15 cellular contexts compared by ENCODE assay signal in the genomic region with DNA sequence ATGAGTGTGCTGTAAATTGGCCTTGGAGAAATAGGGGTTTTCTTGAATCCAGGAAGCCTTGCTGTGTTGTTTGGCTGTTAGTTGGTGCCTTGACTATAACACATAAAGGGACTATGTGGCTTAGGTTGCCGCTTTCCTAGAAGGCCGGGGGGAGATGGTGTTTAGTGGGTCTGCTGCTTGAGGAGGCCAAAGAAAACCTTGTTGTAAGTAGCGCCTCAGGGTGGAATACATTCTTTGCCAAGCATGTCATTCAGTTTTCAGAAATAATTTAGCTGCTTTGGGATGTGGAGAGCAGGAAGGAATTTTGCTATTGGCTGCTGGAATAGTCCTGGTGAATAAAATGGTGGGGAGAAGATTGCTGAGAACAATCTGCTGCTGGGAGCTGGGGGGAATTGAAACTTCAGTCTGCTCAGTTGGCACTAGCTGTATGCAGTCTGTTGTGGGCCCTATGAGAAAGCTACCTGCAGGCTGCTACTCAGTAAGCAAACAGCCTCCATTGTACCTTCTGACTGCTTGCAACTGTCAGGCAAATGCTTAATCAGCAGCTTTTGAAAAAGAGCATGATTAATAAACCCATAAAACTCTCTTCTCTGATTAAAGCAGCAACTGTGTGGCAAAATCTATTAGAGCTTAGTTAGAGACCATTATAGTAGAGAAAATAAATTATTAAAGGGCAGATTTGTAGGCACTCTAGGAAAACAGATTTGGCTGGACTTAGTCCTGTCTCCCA.
DNase-seq lines count a peak whose midpoint lies in the region; ATAC-seq, FAIRE-seq and TF ChIP-seq lines count a peak whose summit lies in the region.
"Had no signal": no experiment of that assay in that cellular context is flagged by ENCODE, and none has a peak within 500 bp of the region (broad histone marks: within the 10 kb centered on the region; RNA-seq: fewer than 3 reads in every experiment).

No MANE protein-coding gene starts in this region.

- intact Hi-C loops in posterior vena cava (cut with DNase I) (no loop called here), thyroid gland (cut with DNase I) (no loop called here)

- H3K4me1 ChIP-seq in DND-41 (ENCODE audit: insufficient read depth, low read length) = peaks cover 8% of the 10 kb centered on the region; the same call in 1 of the 2 replicates
- peaks cover 41% of the 10 kb centered on the region for H3K4me1 ChIP-seq in OCI-LY1 (ENCODE audit: insufficient read depth, low read length, severe bottlenecking)
- no peaks in the 10 kb centered on the region for H3K4me1 ChIP-seq in thyroid gland

- no peaks in the 10 kb centered on the region for H3K36me3 ChIP-seq in DND-41 (ENCODE audit: insufficient read depth, low read length)
- no peaks in the 10 kb centered on the region; the same call in 1 of the 2 replicates for H3K36me3 ChIP-seq in OCI-LY1 (ENCODE audit: insufficient read depth, low read length)
- no peaks in the 10 kb centered on the region for H3K36me3 ChIP-seq in thyroid gland

- H3K27ac ChIP-seq in DND-41 (ENCODE audit: low read length) (no peak overlapping the region), OCI-LY1 (ENCODE audit: low read depth, low read length, poor library complexity, severe bottlenecking) (peak overlapping the region; percentile 17), thyroid gland (no peak overlapping the region)
- H3K27ac ChIP-seq: epithelial cell of prostate had no signal

- H3K4me3 ChIP-seq in DND-41 (ENCODE audit: low read depth in 1 of 2, low read length in 2 of 2) (no peak overlapping the region), OCI-LY1 (ENCODE audit: low read depth, low read length, poor library complexity, severe bottlenecking) (no peak overlapping the region), thyroid gland (replicated peaks in 1 of 3) (no peak overlapping the region)

- H3F3A ChIP-seq in OCI-LY1 (ENCODE audit: insufficient read depth, low read length) = no peaks in the 10 kb centered on the region

- H2AFZ ChIP-seq in DND-41 (ENCODE audit: low read depth, low read length) = peak overlapping the region; percentile 58; the same call in 1 of the 2 replicates
- 0 out of 2 replicates have a peak overlapping the region, but pooled peaks have one; percentile 9 for H2AFZ ChIP-seq in OCI-LY1 (ENCODE audit: low read length)

- H3K9me3 ChIP-seq in DND-41 (ENCODE audit: insufficient read depth, low read length, severe bottlenecking) (no peaks in the 10 kb centered on the region), OCI-LY1 (ENCODE audit: low read length) (no peaks in the 10 kb centered on the region), thyroid gland (no peaks in the 10 kb centered on the region)

- H3K79me2 ChIP-seq in DND-41 (ENCODE audit: insufficient read depth, low read length) (no peaks in the 10 kb centered on the region), OCI-LY1 (ENCODE audit: insufficient read depth, low read length) (no peaks in the 10 kb centered on the region)

- H3K4me2 ChIP-seq in DND-41 (ENCODE audit: insufficient read depth, low read length) = no peak overlapping the region
- H3K4me2 ChIP-seq in OCI-LY1 (ENCODE audit: low read length) = no peak overlapping the region

- H3K9ac ChIP-seq in DND-41 (ENCODE audit: low read depth, low read length) (no peak overlapping the region), OCI-LY1 (ENCODE audit: low read length) (no peak overlapping the region)

- no peaks in the 10 kb centered on the region for H3K27me3 ChIP-seq in DND-41 (ENCODE audit: insufficient read depth, low read length, poor library complexity)
- no peaks in the 10 kb centered on the region for H3K27me3 ChIP-seq in OCI-LY1 (ENCODE audit: insufficient read depth, low read length)
- no peaks in the 10 kb centered on the region for H3K27me3 ChIP-seq in thyroid gland

- no peak for TF ChIP-seq CTCF in DND-41 (IDR thresholded peaks at IDR 0.05; ENCODE audit: borderline replicate concordance, extremely low read depth, low read length, poor library complexity, severe bottlenecking)
- no peak for TF ChIP-seq CTCF in OCI-LY1 (IDR thresholded peaks at IDR 0.05; ENCODE audit: low read length)
- TF ChIP-seq CTCF in thyroid gland (IDR thresholded peaks at IDR 0.05) = no peak

- no peak for TF ChIP-seq POLR2A in thyroid gland (IDR thresholded peaks at IDR 0.05)

- H3K9me2 ChIP-seq in OCI-LY1 (ENCODE audit: low read depth, low read length) = no peaks in the 10 kb centered on the region

- WGBS in thyroid gland, 2 donors = 72 to 73% methylated on average over 3 of the region's 3 CpGs

- FAIRE-seq in RCC 7860 (lab: Jason Lieb, UNC) = no peak

- H4K20me1 ChIP-seq in DND-41 (ENCODE audit: insufficient read depth, low read length) (no peaks in the 10 kb centered on the region), OCI-LY1 (ENCODE audit: insufficient read depth, low read length) (no peaks in the 10 kb centered on the region)

- DNase-seq in DND-41 (no peak), fibroblast of the conjunctiva (ENCODE audit: low read depth) (peak; percentile 17), renal cortical epithelial cell (ENCODE audit: low read depth) (peak; percentile 81), posterior vena cava (ENCODE audit: low spot score) (no peak), thyroid gland (no peak), RCC 7860 (ENCODE audit: low spot score) (no peak)
- DNase-seq: activated CD4-positive, alpha-beta T cell treated with anti-CD3 and anti-CD28 coated beads for 36 hours; activated T-cell treated with anti-CD3 and anti-CD28 coated beads, Interleukin-2, amount 50 U/mL, for 24 hours; Calu3; MV-4-11; NCI-H2171; SHP77 treated with DMSO at 0.1 percent for 48 hours had no signal

- ATAC-seq in DND-41 (ENCODE audit: insufficient read depth, low read depth) (no peak), HG02884 (IDR thresholded peaks at IDR 0.05; ENCODE audit: unreplicated experiment) (no peak)
- ATAC-seq: activated CD4-positive, alpha-beta T cell treated with anti-CD3 and anti-CD28 coated beads for 36 hours had no signal

Comparison
In these comparisons a context has a peak if more than half of its experiments do, and no peak if none do; other contexts are left out.
1. DNase-seq: peak in fibroblast of the conjunctiva (single experiment) and renal cortical epithelial cell (single experiment); none in DND-41 (single experiment), posterior vena cava (single experiment), thyroid gland (0 of 2) and RCC 7860 (single experiment).